Comparison of ENCODE assay signal across 10 cellular contexts in genomic region chr1:201748331-201748730, GRCh38.
DNase-seq lines count a peak whose midpoint lies in the region; ATAC-seq and TF ChIP-seq lines count a peak whose summit lies in the region.
"Had no signal": no experiment of that assay in that cellular context is flagged by ENCODE, and none has a peak within 500 bp of the region (broad histone marks: within the 10 kb centered on the region; RNA-seq: fewer than 3 reads in every experiment).

No MANE protein-coding gene starts in this region.

- H2BK5ac ChIP-seq in trophoblast cell (ENCODE audit: low read depth, low read length, poor library complexity): no peak overlapping the region

- peak overlapping the region; percentile 16 for H3K27ac ChIP-seq in trophoblast cell (ENCODE audit: low read depth, low read length)

- no peaks in the 10 kb centered on the region for H3K9me3 ChIP-seq in trophoblast cell (ENCODE audit: insufficient read depth, low read depth, low read length)

- no peak overlapping the region for H3K9ac ChIP-seq in trophoblast cell (ENCODE audit: low read length)

- H2AFZ ChIP-seq in trophoblast cell (ENCODE audit: insufficient read depth, low read length, poor library complexity): no peak overlapping the region

- no peak overlapping the region for H3K4me2 ChIP-seq in trophoblast cell (ENCODE audit: low read length)

- no peak overlapping the region for H4K91ac ChIP-seq in trophoblast cell (ENCODE audit: low read depth, low read length)

- no peak overlapping the region for H3K23ac ChIP-seq in trophoblast cell (ENCODE audit: low read length)

- WGBS in trophoblast cell (ENCODE audit: extremely low coverage, insufficient coverage, insufficient read length): no CpG with 5 or more reads among the region's 1 CpG

- peak; percentile 97 for DNase-seq in EL
- DNase-seq in RPMI7951 (ENCODE audit: low read depth): peak; percentile 77
- DNase-seq in epithelial cell of esophagus (ENCODE audit: low read depth): peak; percentile 67
- DNase-seq in trophoblast cell: peak; percentile 76
- DNase-seq in GDM1 (lab: John Stamatoyannopoulos, UW): no peak
- no peak for DNase-seq in DMS53 (lab: John Stamatoyannopoulos, UW)
- DNase-seq in medulla oblongata (ENCODE audit: extremely low spot score): no peak
- DNase-seq: DMS79, NCI-H748 treated with DMSO at 0.1 percent for 48 hours had no signal

- peaks cover 5% of the 10 kb centered on the region for H3K79me1 ChIP-seq in trophoblast cell (ENCODE audit: low read length)

- H3K27me3 ChIP-seq in trophoblast cell (ENCODE audit: insufficient read depth, low read length): no peaks in the 10 kb centered on the region

- no peak overlapping the region for H4K8ac ChIP-seq in trophoblast cell (ENCODE audit: low read depth, low read length)

- no peak overlapping the region for H2BK12ac ChIP-seq in trophoblast cell (ENCODE audit: low read length)

- no peak overlapping the region for H4K12ac ChIP-seq in trophoblast cell (ENCODE audit: low read depth, low read length)

- no peak overlapping the region for H2AK5ac ChIP-seq in trophoblast cell (ENCODE audit: low read length)

- no peaks in the 10 kb centered on the region for H3K36me3 ChIP-seq in trophoblast cell (ENCODE audit: control insufficient read depth in 1 of 2, insufficient read depth in 2 of 2, low read length in 2 of 2)

- H3K79me2 ChIP-seq in trophoblast cell (ENCODE audit: control insufficient read depth, insufficient read depth, low read length, poor library complexity): no peaks in the 10 kb centered on the region

- H3K18ac ChIP-seq in trophoblast cell (ENCODE audit: low read length): no peak overlapping the region

- TF ChIP-seq CTCF in epithelial cell of esophagus (IDR thresholded peaks at IDR 0.05; ENCODE audit: insufficient read depth, low read depth, low read length, missing control alignments): no peak

- H3K14ac ChIP-seq in trophoblast cell (ENCODE audit: low read length): no peak overlapping the region

- H3K4ac ChIP-seq in trophoblast cell (ENCODE audit: low read depth, low read length): no peak overlapping the region

- no peak overlapping the region for H3K4me3 ChIP-seq in epithelial cell of esophagus (ENCODE audit: low read length)
- H3K4me3 ChIP-seq in trophoblast cell (ENCODE audit: low read depth, low read length): no peak overlapping the region

- no peak for ATAC-seq in GM21619 (IDR thresholded peaks at IDR 0.05; ENCODE audit: unreplicated experiment)

- peaks cover 10 to 19% of the 10 kb centered on the region in 2 experiments for H3K4me1 ChIP-seq in trophoblast cell (ENCODE audit: control insufficient read depth in 1 of 2, insufficient read depth in 2 of 2, low read length in 2 of 2)

- H2BK120ac ChIP-seq in trophoblast cell (ENCODE audit: insufficient read depth, low read length, poor library complexity): no peak overlapping the region

Comparison
In these comparisons a context has a peak if more than half of its experiments do, and no peak if none do; other contexts are left out.
1. DNase-seq: peak in EL (single experiment), RPMI7951 (single experiment), epithelial cell of esophagus (single experiment) and trophoblast cell (2 of 2); none in GDM1 (single experiment), DMS53 (single experiment) and medulla oblongata (single experiment).